Comparison of ENCODE assay signal across 1 cellular context in the genomic region with DNA sequence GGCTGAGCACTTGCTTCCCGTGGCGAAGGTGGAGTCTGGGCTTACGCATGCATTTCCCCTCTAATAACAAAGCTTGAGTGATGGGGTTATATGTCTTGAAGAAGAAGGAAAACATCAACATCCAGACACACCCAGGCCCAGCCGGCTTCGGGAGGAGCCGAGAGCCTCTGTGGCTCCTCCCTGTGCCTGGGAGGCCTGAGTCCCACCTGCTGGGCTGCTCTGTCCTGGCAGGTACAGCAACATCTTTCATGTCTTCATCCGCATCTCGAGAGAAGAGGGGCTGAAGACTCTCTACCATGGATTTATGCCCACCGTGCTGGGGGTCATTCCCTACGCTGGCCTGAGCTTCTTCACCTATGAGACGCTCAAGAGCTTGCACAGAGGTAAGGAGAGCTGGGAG.
TF ChIP-seq lines count a peak whose summit lies in the region.

No MANE protein-coding gene starts in this region.

TF ChIP-seq in HCT116, 20 proteins besides CTCF, POLR2A, EP300 and RAD21 (continued from another document):
- TF ChIP-seq MAX (IDR thresholded peaks at IDR 0.05), result no peak
- TF ChIP-seq CBX3 (IDR thresholded peaks at IDR 0.05; ENCODE audit: low read depth), result no peak
- TF ChIP-seq ZFX (IDR thresholded peaks at IDR 0.05), result no peak
- no peak for TF ChIP-seq FOSL1 (IDR thresholded peaks at IDR 0.05; ENCODE audit: low read depth)
- TF ChIP-seq EZH2phosphoT487 (IDR thresholded peaks at IDR 0.05; ENCODE audit: borderline replicate concordance), result no peak
- no peak for TF ChIP-seq SIN3A (IDR thresholded peaks at IDR 0.05; ENCODE audit: low read depth)
- TF ChIP-seq TCF7L2 (IDR thresholded peaks at IDR 0.05; ENCODE audit: borderline replicate concordance, extremely low read depth, insufficient read depth, insufficient read length), result no peak
- TF ChIP-seq SRF (IDR thresholded peaks at IDR 0.05; ENCODE audit: low read depth), result no peak
- TF ChIP-seq, protein P1, sequence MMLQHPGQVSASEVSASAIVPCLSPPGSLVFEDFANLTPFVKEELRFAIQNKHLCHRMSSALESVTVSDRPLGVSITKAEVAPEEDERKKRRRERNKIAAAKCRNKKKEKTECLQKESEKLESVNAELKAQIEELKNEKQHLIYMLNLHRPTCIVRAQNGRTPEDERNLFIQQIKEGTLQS (IDR thresholded peaks at IDR 0.05), result no peak
